Comparison of ENCODE assay signal across 31 cellular contexts in genomic region chr3:435969-436492, GRCh38.
"Had no signal": no experiment of that assay in that cellular context is flagged by ENCODE, and none has a peak within 500 bp of the region (broad histone marks: within the 10 kb centered on the region; RNA-seq: fewer than 3 reads in every experiment).

No MANE protein-coding gene starts in this region.

- H3K4me1 ChIP-seq: ascending aorta, breast epithelium, Peyer's patch had no signal

- H3K36me3 Mint-ChIP-seq: activated naive CD4-positive, alpha-beta T cell treated with anti-CD3 and anti-CD28 coated beads, Interleukin-2, amount 50 U/mL, for 24 hours; activated naive CD8-positive, alpha-beta T cell treated with anti-CD3 and anti-CD28 coated beads, Interleukin-2, amount 10 ng/mL, durations not matched to agents 7 days and 5 days had no signal

- H3K4me3 ChIP-seq: ascending aorta, breast epithelium, Peyer's patch, SK-N-MC had no signal

- H3K27me3 Mint-ChIP-seq: activated CD4-positive, alpha-beta T cell treated with anti-CD3 and anti-CD28 coated beads, Interleukin-2, amount 10 ng/mL, durations not matched to agents 24 days and 14 days; activated CD8-positive, alpha-beta T cell treated with anti-CD3 and anti-CD28 coated beads for 36 hours; activated naive CD4-positive, alpha-beta T cell treated with anti-CD3 and anti-CD28 coated beads, Interleukin-2, amount 50 U/mL, for 24 hours; activated naive CD8-positive, alpha-beta T cell treated with anti-CD3 and anti-CD28 coated beads, Interleukin-2, amount 10 ng/mL, durations not matched to agents 7 days and 5 days; activated T-cell treated with anti-CD3 and anti-CD28 coated beads, Interleukin-2, amount 50 U/mL, for 24 hours had no signal

- H3K27ac Mint-ChIP-seq: activated CD4-positive, alpha-beta T cell treated with anti-CD3 and anti-CD28 coated beads, Interleukin-2, amount 10 ng/mL, durations not matched to agents 24 days and 14 days; activated CD8-positive, alpha-beta T cell treated with anti-CD3 and anti-CD28 coated beads for 36 hours; activated naive CD4-positive, alpha-beta T cell treated with anti-CD3 and anti-CD28 coated beads, Interleukin-2, amount 50 U/mL, for 24 hours; activated naive CD8-positive, alpha-beta T cell treated with anti-CD3 and anti-CD28 coated beads, Interleukin-2, amount 10 ng/mL, durations not matched to agents 7 days and 5 days; activated T-cell treated with anti-CD3 and anti-CD28 coated beads, Interleukin-2, amount 50 U/mL, for 24 hours; activated T-helper 2 cell treated with anti-CD3 and anti-CD28 coated beads, Interferon-gamma antibody, Interleukin-2, Interleukin-4, amounts not matched to agents 10 μg/mL and 5 μg/mL and 100 μg/mL, durations not matched to agents 14 hours and 24 hours and 36 hours had no signal

- DNase-seq: activated CD4-positive, alpha-beta T cell treated with anti-CD3 and anti-CD28 coated beads for 1 hour; activated CD4-positive, alpha-beta T cell treated with anti-CD3 and anti-CD28 coated beads, Interleukin-2, amount 10 ng/mL, durations not matched to agents 24 days and 14 days; activated CD4-positive, alpha-beta T cell treated with anti-CD3 and anti-CD28 coated beads, Interleukin-2, amount 50 U/mL, for 4 hours; activated CD4-positive, CD25-positive, alpha-beta regulatory T cell; activated CD8-positive, alpha-beta T cell treated with anti-CD3 and anti-CD28 coated beads for 36 hours; activated gamma-delta T cell; activated naive CD4-positive, alpha-beta T cell treated with Interleukin-2 at 50 U/mL for 16 hours; activated naive CD8-positive, alpha-beta T cell treated with anti-CD3 and anti-CD28 coated beads, Interleukin-2, amount 10 ng/mL, durations not matched to agents 7 days and 5 days; activated T-cell treated with anti-CD3 and anti-CD28 coated beads, Interleukin-2, amount 50 U/mL, for 24 hours; amygdala; cerebellar nuclear complex; NCI-H1092 treated with DMSO at 0.1 percent for 48 hours; NCI-H1417; NCI-H146; NCI-H187; NCI-H2029 treated with DMSO at 0.1 percent for 48 hours; NCI-H2107; NCI-H2171; NCI-H226; NCI-H524 treated with DMSO at 0.1 percent for 48 hours; Peyer's patch; RPMI8226; SIG-M5; T1000; WERI-Rb-1 had no signal

- H3K36me3 ChIP-seq: ascending aorta, breast epithelium, Peyer's patch, WERI-Rb-1 had no signal

- H3K27ac ChIP-seq: ascending aorta, breast epithelium, Peyer's patch, SK-N-MC, WERI-Rb-1 had no signal

- H3K4me3 Mint-ChIP-seq: activated CD4-positive, alpha-beta T cell treated with anti-CD3 and anti-CD28 coated beads, Interleukin-2, amount 10 ng/mL, durations not matched to agents 24 days and 14 days; activated CD8-positive, alpha-beta T cell treated with anti-CD3 and anti-CD28 coated beads for 36 hours; activated naive CD4-positive, alpha-beta T cell treated with anti-CD3 and anti-CD28 coated beads, Interleukin-2, amount 50 U/mL, for 24 hours; activated naive CD8-positive, alpha-beta T cell treated with anti-CD3 and anti-CD28 coated beads, Interleukin-2, amount 10 ng/mL, durations not matched to agents 7 days and 5 days; activated T-cell treated with anti-CD3 and anti-CD28 coated beads, Interleukin-2, amount 50 U/mL, for 24 hours had no signal

- H3K9me3 Mint-ChIP-seq: activated CD4-positive, alpha-beta T cell treated with anti-CD3 and anti-CD28 coated beads, Interleukin-2, amount 10 ng/mL, durations not matched to agents 24 days and 14 days; activated naive CD4-positive, alpha-beta T cell treated with anti-CD3 and anti-CD28 coated beads, Interleukin-2, amount 50 U/mL, for 24 hours had no signal

- H3K27me3 ChIP-seq: ascending aorta, breast epithelium, Peyer's patch had no signal

- H3K9me3 ChIP-seq: ascending aorta, breast epithelium, Peyer's patch had no signal

- ATAC-seq: activated CD8-positive, alpha-beta T cell treated with anti-CD3 and anti-CD28 coated beads for 36 hours; Right ventricle myocardium inferior had no signal

- H3K4me1 Mint-ChIP-seq: activated CD4-positive, alpha-beta T cell treated with anti-CD3 and anti-CD28 coated beads, Interleukin-2, amount 10 ng/mL, durations not matched to agents 24 days and 14 days; activated naive CD4-positive, alpha-beta T cell treated with anti-CD3 and anti-CD28 coated beads, Interleukin-2, amount 50 U/mL, for 24 hours; activated naive CD8-positive, alpha-beta T cell treated with anti-CD3 and anti-CD28 coated beads, Interleukin-2, amount 10 ng/mL, durations not matched to agents 7 days and 5 days had no signal
